ENCODE assay signal across 24 cellular contexts in genomic region chr5:137679195-137679594, GRCh38.
"Had no signal": no experiment of that assay in that cellular context is flagged by ENCODE, and none has a peak within 500 bp of the region (broad histone marks: within the 10 kb centered on the region; RNA-seq: fewer than 3 reads in every experiment).

No MANE protein-coding gene starts in this region.

- H3K27me3 ChIP-seq: gastrocnemius medialis, left lung, neural progenitor cell, right lobe of liver, tibial nerve, upper lobe of left lung had no signal

- H3K27ac Mint-ChIP-seq: effector memory CD8-positive, alpha-beta T cell; nephron; neural progenitor cell; progenitor cell of endocrine pancreas; stimulated activated naive B cell treated with anti-CD40 and anti-IgM and Interleukin-4, amounts not matched to agents 10 μg/mL and 1 μg/mL and 100 μg/mL, for 72 hours; stimulated activated naive CD8-positive, alpha-beta T cell treated with anti-CD3 and anti-CD28 coated beads, Interleukin-15, Interleukin-2, amounts not matched to agents 100 ng/mL and 50 ng/mL, for 24 hours had no signal

- H3K4me2 ChIP-seq: neural progenitor cell had no signal

- H3K4me1 Mint-ChIP-seq: nephron, neural progenitor cell had no signal

- H3K27me3 Mint-ChIP-seq: effector memory CD8-positive, alpha-beta T cell; naive thymus-derived CD4-positive, alpha-beta T cell; progenitor cell of endocrine pancreas; stimulated activated naive B cell treated with anti-CD40 and anti-IgM and Interleukin-4, amounts not matched to agents 10 μg/mL and 1 μg/mL and 100 μg/mL, for 72 hours; stimulated activated naive CD8-positive, alpha-beta T cell treated with anti-CD3 and anti-CD28 coated beads, Interleukin-15, Interleukin-2, amounts not matched to agents 100 ng/mL and 50 ng/mL, for 24 hours had no signal

- H3K9me3 Mint-ChIP-seq: effector memory CD8-positive, alpha-beta T cell; naive thymus-derived CD4-positive, alpha-beta T cell; nephron; neural progenitor cell; stimulated activated naive B cell treated with anti-CD40 and anti-IgM and Interleukin-4, amounts not matched to agents 10 μg/mL and 1 μg/mL and 100 μg/mL, for 72 hours; stimulated activated naive CD8-positive, alpha-beta T cell treated with anti-CD3 and anti-CD28 coated beads, Interleukin-15, Interleukin-2, amounts not matched to agents 100 ng/mL and 50 ng/mL, for 24 hours had no signal

- H3K4me3 Mint-ChIP-seq: effector memory CD8-positive, alpha-beta T cell; naive thymus-derived CD4-positive, alpha-beta T cell; nephron; neural progenitor cell; stimulated activated naive B cell treated with anti-CD40 and anti-IgM and Interleukin-4, amounts not matched to agents 10 μg/mL and 1 μg/mL and 100 μg/mL, for 72 hours; stimulated activated naive CD8-positive, alpha-beta T cell treated with anti-CD3 and anti-CD28 coated beads, Interleukin-15, Interleukin-2, amounts not matched to agents 100 ng/mL and 50 ng/mL, for 24 hours had no signal

- H2AFZ ChIP-seq: neural progenitor cell, parathyroid adenoma had no signal

- H3K79me2 ChIP-seq: parathyroid adenoma had no signal

- H3K9ac ChIP-seq: neural progenitor cell, parathyroid adenoma had no signal

- ATAC-seq: effector memory CD8-positive, alpha-beta T cell; esophagus mucosa; gastrocnemius medialis; left cardiac atrium; left lung; naive thymus-derived CD4-positive, alpha-beta T cell; stimulated activated naive B cell treated with anti-CD40 and anti-IgM and Interleukin-4, amounts not matched to agents 10 μg/mL and 1 μg/mL and 100 μg/mL, for 72 hours had no signal

- H3K27ac ChIP-seq: gastrocnemius medialis, neural progenitor cell, parathyroid adenoma, right lobe of liver, thoracic aorta, tibial nerve, upper lobe of left lung had no signal

- H3K4me1 ChIP-seq: gastrocnemius medialis, left lung, neural progenitor cell, parathyroid adenoma, right lobe of liver, tibial nerve had no signal

- DNase-seq: cortex of kidney; effector memory CD8-positive, alpha-beta T cell; foreskin fibroblast; gastrocnemius medialis; head of caudate nucleus; left cardiac atrium; left lung; mesenchymal stem cell; midbrain; naive thymus-derived CD4-positive, alpha-beta T cell; right lobe of liver; small intestine; stimulated activated CD4-positive, alpha-beta T cell treated with anti-CD3 and anti-CD28 coated beads, Interleukin-15, amount 100 ng/mL, for 24 hours; stimulated activated CD4-positive, alpha-beta T cell treated with anti-CD3 and anti-CD28 coated beads, Interleukin-2, amount 100 ng/mL, for 48 hours; stimulated activated naive B cell treated with anti-CD40 and anti-IgM and Interleukin-4, amounts not matched to agents 10 μg/mL and 1 μg/mL and 100 μg/mL, for 72 hours; upper lobe of left lung had no signal

- H3K9me3 ChIP-seq: gastrocnemius medialis, left lung, right lobe of liver, thoracic aorta, tibial nerve, upper lobe of left lung had no signal
